20 cellular contexts compared by ENCODE assay signal in the genomic region with DNA sequence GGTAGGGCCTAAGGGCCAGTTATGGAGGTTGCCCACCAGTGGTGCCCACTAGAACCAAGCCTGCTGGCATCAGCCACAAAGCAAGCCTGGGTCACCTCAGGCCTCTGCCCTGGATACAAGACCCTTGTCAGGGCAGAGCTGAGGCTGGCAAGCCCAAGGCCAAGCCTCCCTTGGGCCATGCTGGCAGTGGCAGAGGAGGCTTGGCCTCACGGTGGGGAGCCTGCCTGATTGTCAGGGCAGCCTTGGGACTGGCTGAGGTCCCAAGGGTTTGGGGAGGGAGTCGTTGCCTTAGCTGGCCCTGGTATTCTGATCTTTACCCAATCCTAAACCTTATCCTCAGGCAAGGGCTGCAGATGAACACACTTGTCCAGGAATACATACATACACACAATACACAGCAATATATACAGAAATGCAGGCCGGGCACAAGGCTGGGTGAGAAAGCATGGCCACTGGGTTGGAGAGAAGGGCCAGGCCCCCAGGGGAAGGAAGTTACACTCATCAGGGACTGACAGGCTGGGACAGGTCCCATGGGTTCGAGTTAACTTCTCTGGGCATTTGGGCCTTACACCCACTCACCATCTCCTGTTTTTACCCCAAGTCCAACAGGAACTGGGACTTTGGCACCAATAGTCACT. TPM values are rescaled to one million over a fixed set of nuclear protein-coding genes. Genes with fewer than 3 reads are reported as not detected.
DNase-seq lines count a peak whose midpoint lies in the region; ATAC-seq and TF ChIP-seq lines count a peak whose summit lies in the region.
"Had no signal": no experiment of that assay in that cellular context is flagged by ENCODE, and none has a peak within 500 bp of the region (broad histone marks: within the 10 kb centered on the region; RNA-seq: fewer than 3 reads in every experiment).

No MANE protein-coding gene starts in this region.

- H3K4me1 ChIP-seq in Panc1 (ENCODE audit: control insufficient read depth, insufficient read depth, low read length) = no peaks in the 10 kb centered on the region
- peaks cover 10% of the 10 kb centered on the region for H3K4me1 ChIP-seq in neural progenitor cell
- H3K4me1 ChIP-seq: Peyer's patch had no signal

- no peak overlapping the region for H3K27ac ChIP-seq in Panc1 (ENCODE audit: low read length)
- H3K27ac ChIP-seq in neural progenitor cell = no peak overlapping the region
- H3K27ac ChIP-seq: Peyer's patch had no signal

- H3K27me3 ChIP-seq in Panc1 (ENCODE audit: control insufficient read depth, insufficient read depth, low read length) (no peaks in the 10 kb centered on the region), neural progenitor cell (no peaks in the 10 kb centered on the region)
- H3K27me3 ChIP-seq: Peyer's patch had no signal

- no peak overlapping the region for H3K9ac ChIP-seq in neural progenitor cell

- no peaks in the 10 kb centered on the region for H3K79me2 ChIP-seq in neural progenitor cell (ENCODE audit: low read depth)

- no peak overlapping the region for H3K4me3 Mint-ChIP-seq in effector memory CD8-positive, alpha-beta T cell
- no peak overlapping the region for H3K4me3 Mint-ChIP-seq in neural progenitor cell
- H3K4me3 Mint-ChIP-seq: naive B cell had no signal

- peak; percentile 13; the same call in 1 of the 2 replicates for ATAC-seq in Panc1
- ATAC-seq in effector memory CD8-positive, alpha-beta T cell (replicated peaks) = no peak
- ATAC-seq in GM19395 (IDR thresholded peaks at IDR 0.05; ENCODE audit: unreplicated experiment) = no peak
- ATAC-seq in HG03196 (IDR thresholded peaks at IDR 0.05; ENCODE audit: unreplicated experiment) = no peak
- ATAC-seq: activated CD4-positive, CD25-positive, alpha-beta regulatory T cell treated with anti-CD3 and anti-CD28 coated beads, Interleukin-2, amount 50 U/mL, for 24 hours had no signal

- in situ Hi-C loops in Panc1 (cut with HindIII; ENCODE audit: low pct_unique_long_range_greater_than_20kb, low sequenced_read_pairs) = no loop called here

- peak overlapping the region; percentile 35 to 74 for H3K27ac Mint-ChIP-seq in effector memory CD8-positive, alpha-beta T cell
- H3K27ac Mint-ChIP-seq in neural progenitor cell = no peak overlapping the region

- CTCF ChIA-PET in Panc1 (lab: Charles Lee) = no interaction called here

- no TSS peak for BruUV-seq in Panc1 (replicated peaks; lab: Mats Ljungman, UMichigan)

- H2AFZ ChIP-seq in neural progenitor cell (replicated peaks) = no peak overlapping the region

- POLR2A ChIA-PET in Panc1 (lab: Charles Lee) = interaction anchor here (1.2 kb wide), 1 partner anchor 22 kb away, joined by 4 read pairs; a partner anchor contains a TSS

- H3K4me2 ChIP-seq in neural progenitor cell = no peak overlapping the region

- DNase-seq in stimulated activated CD4-positive, alpha-beta T cell treated with anti-CD3 and anti-CD28 coated beads, Interleukin-15, amount 100 ng/mL, for 24 hours = peak; percentile 18
- DNase-seq in stimulated activated CD4-positive, alpha-beta T cell treated with anti-CD3 and anti-CD28 coated beads, Interleukin-4, amount 100 ng/mL, for 1 hour = no peak
- no peak for DNase-seq in Panc1 (ENCODE audit: low read depth, low spot score)
- no peak for DNase-seq in effector memory CD8-positive, alpha-beta T cell
- DNase-seq in effector CD4-positive, alpha-beta T cell = no peak
- no peak for DNase-seq in neural progenitor cell (ENCODE audit: low spot score)
- DNase-seq: AML-193, DMS153, naive B cell, NCI-H2081 treated with DMSO at 0.1 percent for 48 hours, NCI-H526, Peyer's patch, T-helper 1 cell had no signal

- peaks cover 19% of the 10 kb centered on the region for H3F3A ChIP-seq in neural progenitor cell (ENCODE audit: low read depth)

- TF ChIP-seq CTCF in Panc1 (IDR thresholded peaks at IDR 0.05) = no peak
- TF ChIP-seq CTCF in neural progenitor cell (IDR thresholded peaks at IDR 0.05) = no peak

- no peaks in the 10 kb centered on the region for H3K9me3 Mint-ChIP-seq in effector memory CD8-positive, alpha-beta T cell
- no peaks in the 10 kb centered on the region for H3K9me3 Mint-ChIP-seq in neural progenitor cell
- H3K9me3 Mint-ChIP-seq: naive B cell had no signal

- H3K36me3 Mint-ChIP-seq in effector memory CD8-positive, alpha-beta T cell (ENCODE audit: insufficient read depth) = peaks cover 18% of the 10 kb centered on the region
- H3K36me3 Mint-ChIP-seq in neural progenitor cell = peaks cover 22% of the 10 kb centered on the region

- H3K36me3 ChIP-seq in Panc1 (ENCODE audit: control insufficient read depth, insufficient read depth, low read length) (peaks cover 7% of the 10 kb centered on the region), neural progenitor cell (no peaks in the 10 kb centered on the region)

- H4K20me1 ChIP-seq in neural progenitor cell (ENCODE audit: low read depth) = peaks cover 36% of the 10 kb centered on the region

- H3K4me1 Mint-ChIP-seq in effector memory CD8-positive, alpha-beta T cell (ENCODE audit: low read depth in 2 of 2) = peaks cover 3 to 4% of the 10 kb centered on the region in 2 donors
- no peaks in the 10 kb centered on the region for H3K4me1 Mint-ChIP-seq in neural progenitor cell

- H3K9me3 ChIP-seq in Panc1 (ENCODE audit: control insufficient read depth, insufficient read depth, low read depth, low read length) (no peaks in the 10 kb centered on the region), neural progenitor cell (ENCODE audit: low read depth) (no peaks in the 10 kb centered on the region)
- H3K9me3 ChIP-seq: Peyer's patch had no signal

- H3K27me3 Mint-ChIP-seq in effector memory CD8-positive, alpha-beta T cell = no peaks in the 10 kb centered on the region
- no peaks in the 10 kb centered on the region for H3K27me3 Mint-ChIP-seq in neural progenitor cell (ENCODE audit: insufficient read depth, low read depth)
- H3K27me3 Mint-ChIP-seq: naive B cell had no signal

- H3K4me3 ChIP-seq in Panc1 (ENCODE audit: low read depth in 2 of 2, low read length in 2 of 2) (no peak overlapping the region), neural progenitor cell (no peak overlapping the region)
- H3K4me3 ChIP-seq: Peyer's patch had no signal

- intact Hi-C loops in Panc1 (cut with micrococcal nuclease; ENCODE audit: unreplicated experiment) = no loop called here

RNA-seq across cellular contexts. Expression of a gene that starts 21.0 kb away (rescaled TPM):
- total RNA-seq in Panc1 (2021; ENCODE audit: unreplicated experiment) = 426 TPM
- polyA plus RNA-seq in Panc1 (2012; ENCODE audit: insufficient read length) = 330 TPM
- 365 and 456 TPM in 2 replicates for total RNA-seq in neural progenitor cell (ENCODE audit: low replicate concordance)

RNA-seq across cellular contexts. Expression of a gene that starts 22.1 kb away (rescaled TPM):
- total RNA-seq in Panc1 (2021; ENCODE audit: unreplicated experiment) = 18.6 TPM
- polyA plus RNA-seq in Panc1 (2012; ENCODE audit: insufficient read length) = 12.1 TPM
- total RNA-seq in neural progenitor cell (ENCODE audit: low replicate concordance) = 3.9 and 8.2 TPM in 2 replicates

RNA-seq across cellular contexts. Expression of a gene that starts 29.2 kb away (rescaled TPM):
- total RNA-seq in Panc1 (2021; ENCODE audit: unreplicated experiment) = 6.5 TPM
- polyA plus RNA-seq in Panc1 (2012; ENCODE audit: insufficient read length) = 7.4 TPM
- total RNA-seq in neural progenitor cell (ENCODE audit: low replicate concordance) = 1.5 and 6.3 TPM in 2 replicates

RNA-seq across cellular contexts. Expression of a gene that starts 38.2 kb away (rescaled TPM):
- total RNA-seq in Panc1 (2021; ENCODE audit: unreplicated experiment) (0.08 TPM), neural progenitor cell (ENCODE audit: low replicate concordance) (0.40 TPM in 1 of 2 replicates, not detected in the other)
- 0.42 TPM for polyA plus RNA-seq in Panc1 (2012; ENCODE audit: insufficient read length)
- total RNA-seq: frontal cortex, lower leg skin, M059J, Peyer's patch, subcutaneous adipose tissue had no signal

RNA-seq across cellular contexts. Expression of a gene that starts 41.1 kb away (rescaled TPM):
- total RNA-seq in Panc1 (2021; ENCODE audit: unreplicated experiment) (37.6 TPM), neural progenitor cell (ENCODE audit: low replicate concordance) (21.0 and 31.4 TPM in 2 replicates)
- 31.5 TPM for polyA plus RNA-seq in Panc1 (2012; ENCODE audit: insufficient read length)
